1 cellular context compared by ENCODE assay signal in the genomic region with DNA sequence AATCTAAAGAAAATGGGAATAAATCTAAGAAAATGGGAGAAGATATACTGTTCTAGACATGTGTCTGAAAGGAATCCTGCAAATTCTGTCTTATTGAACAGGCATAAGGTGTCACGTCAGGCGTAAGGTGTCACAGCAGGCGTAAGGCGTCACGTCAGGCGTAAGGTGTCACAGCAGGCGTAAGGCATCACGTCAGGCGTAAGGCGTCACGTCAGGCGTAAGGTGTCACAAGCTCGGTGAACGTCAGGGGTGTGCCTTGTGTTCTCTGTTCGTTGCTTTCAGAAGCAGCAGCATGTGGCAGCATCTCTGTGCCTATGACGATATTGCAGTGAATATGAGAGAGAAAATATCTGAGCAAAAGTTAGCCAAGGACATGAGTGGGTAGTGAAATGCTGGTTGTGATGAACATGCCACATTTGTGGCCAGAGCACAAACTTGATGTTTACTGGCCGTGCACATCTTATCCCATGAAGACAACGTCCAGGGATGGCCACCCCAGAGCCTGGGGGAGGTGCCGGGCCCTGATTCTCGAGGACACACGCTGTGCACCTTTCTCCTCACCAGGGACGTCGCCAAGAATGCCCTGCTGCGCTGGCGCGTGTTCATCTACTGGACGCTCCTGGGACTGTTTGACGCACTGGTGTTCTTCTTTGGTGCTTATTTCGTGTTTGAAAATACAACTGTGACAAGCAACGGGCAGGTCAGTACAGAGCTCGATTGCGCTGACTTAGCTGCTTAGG.
TF ChIP-seq lines count a peak whose summit lies in the region.

No MANE protein-coding gene starts in this region.

TF ChIP-seq in neural cell, 6 proteins besides CTCF, POLR2A, EP300 and RAD21 (continued from another document):
- TF ChIP-seq, protein P1, sequence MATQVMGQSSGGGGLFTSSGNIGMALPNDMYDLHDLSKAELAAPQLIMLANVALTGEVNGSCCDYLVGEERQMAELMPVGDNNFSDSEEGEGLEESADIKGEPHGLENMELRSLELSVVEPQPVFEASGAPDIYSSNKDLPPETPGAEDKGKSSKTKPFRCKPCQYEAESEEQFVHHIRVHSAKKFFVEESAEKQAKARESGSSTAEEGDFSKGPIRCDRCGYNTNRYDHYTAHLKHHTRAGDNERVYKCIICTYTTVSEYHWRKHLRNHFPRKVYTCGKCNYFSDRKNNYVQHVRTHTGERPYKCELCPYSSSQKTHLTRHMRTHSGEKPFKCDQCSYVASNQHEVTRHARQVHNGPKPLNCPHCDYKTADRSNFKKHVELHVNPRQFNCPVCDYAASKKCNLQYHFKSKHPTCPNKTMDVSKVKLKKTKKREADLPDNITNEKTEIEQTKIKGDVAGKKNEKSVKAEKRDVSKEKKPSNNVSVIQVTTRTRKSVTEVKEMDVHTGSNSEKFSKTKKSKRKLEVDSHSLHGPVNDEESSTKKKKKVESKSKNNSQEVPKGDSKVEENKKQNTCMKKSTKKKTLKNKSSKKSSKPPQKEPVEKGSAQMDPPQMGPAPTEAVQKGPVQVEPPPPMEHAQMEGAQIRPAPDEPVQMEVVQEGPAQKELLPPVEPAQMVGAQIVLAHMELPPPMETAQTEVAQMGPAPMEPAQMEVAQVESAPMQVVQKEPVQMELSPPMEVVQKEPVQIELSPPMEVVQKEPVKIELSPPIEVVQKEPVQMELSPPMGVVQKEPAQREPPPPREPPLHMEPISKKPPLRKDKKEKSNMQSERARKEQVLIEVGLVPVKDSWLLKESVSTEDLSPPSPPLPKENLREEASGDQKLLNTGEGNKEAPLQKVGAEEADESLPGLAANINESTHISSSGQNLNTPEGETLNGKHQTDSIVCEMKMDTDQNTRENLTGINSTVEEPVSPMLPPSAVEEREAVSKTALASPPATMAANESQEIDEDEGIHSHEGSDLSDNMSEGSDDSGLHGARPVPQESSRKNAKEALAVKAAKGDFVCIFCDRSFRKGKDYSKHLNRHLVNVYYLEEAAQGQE (IDR thresholded peaks at IDR 0.05; ENCODE audit: borderline replicate concordance): no peak
- TF ChIP-seq SMC3 (conservative IDR thresholded peaks at IDR 0.05; ENCODE audit: poor library complexity): no peak
- no peak for TF ChIP-seq EZH2 (IDR thresholded peaks at IDR 0.05; ENCODE audit: borderline replicate concordance, insufficient read depth, low read length, poor library complexity, severe bottlenecking)
- peak; percentile 57 for TF ChIP-seq POLR2AphosphoS5 (IDR thresholded peaks at IDR 0.05)
- TF ChIP-seq TAF1 (IDR thresholded peaks at IDR 0.05; ENCODE audit: low read depth): no peak
